Comparison of ENCODE assay signal across 1 cellular context in the genomic region with DNA sequence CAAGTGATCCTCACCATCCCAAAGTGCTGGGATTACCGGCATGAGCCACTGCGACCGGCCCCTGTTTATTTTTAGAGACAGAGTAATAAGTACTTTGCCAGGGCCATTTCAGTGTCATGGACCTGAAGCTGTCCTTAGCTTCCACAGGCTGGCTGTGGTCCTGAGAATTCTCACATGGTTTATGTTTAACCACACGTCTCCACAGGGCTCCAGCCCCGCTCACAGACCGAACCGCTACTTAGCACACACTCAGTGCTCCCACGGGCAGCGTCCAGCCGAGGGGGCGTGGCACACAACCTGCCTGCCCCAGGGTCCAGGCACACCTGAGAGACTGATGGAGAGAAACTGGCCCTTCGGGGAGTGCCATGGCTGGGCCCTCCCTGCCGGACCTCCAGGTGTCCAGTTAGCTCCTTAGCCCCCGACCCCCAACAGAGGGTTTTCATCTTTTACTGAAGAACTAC.
TF ChIP-seq lines count a peak whose summit lies in the region.

No MANE protein-coding gene starts in this region.

TF ChIP-seq in liver, 16 proteins besides CTCF, POLR2A, EP300 and RAD21:
- no peak for TF ChIP-seq HNF4G (IDR thresholded peaks at IDR 0.05)
- TF ChIP-seq, protein P1, sequence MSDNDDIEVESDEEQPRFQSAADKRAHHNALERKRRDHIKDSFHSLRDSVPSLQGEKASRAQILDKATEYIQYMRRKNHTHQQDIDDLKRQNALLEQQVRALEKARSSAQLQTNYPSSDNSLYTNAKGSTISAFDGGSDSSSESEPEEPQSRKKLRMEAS (IDR thresholded peaks at IDR 0.05): no peak
- peak in 1 of 2 donors; percentile 51 for TF ChIP-seq JUND (IDR thresholded peaks at IDR 0.05)
- no peak for TF ChIP-seq ZBTB33 (IDR thresholded peaks at IDR 0.05)
- TF ChIP-seq FOXA1 (IDR thresholded peaks at IDR 0.05): peak; percentile 64
- peak; percentile 67 to 81 for TF ChIP-seq HNF4A (conservative IDR thresholded peaks at IDR 0.05)
- no peak for TF ChIP-seq NR2F2 (IDR thresholded peaks at IDR 0.05)
- TF ChIP-seq SP1 (IDR thresholded peaks at IDR 0.05): peak; percentile 90
- TF ChIP-seq EGR1 (IDR thresholded peaks at IDR 0.05; ENCODE audit: low read depth in 2 of 2): peak in 1 of 2 donors; percentile 47
- TF ChIP-seq, protein P2, sequence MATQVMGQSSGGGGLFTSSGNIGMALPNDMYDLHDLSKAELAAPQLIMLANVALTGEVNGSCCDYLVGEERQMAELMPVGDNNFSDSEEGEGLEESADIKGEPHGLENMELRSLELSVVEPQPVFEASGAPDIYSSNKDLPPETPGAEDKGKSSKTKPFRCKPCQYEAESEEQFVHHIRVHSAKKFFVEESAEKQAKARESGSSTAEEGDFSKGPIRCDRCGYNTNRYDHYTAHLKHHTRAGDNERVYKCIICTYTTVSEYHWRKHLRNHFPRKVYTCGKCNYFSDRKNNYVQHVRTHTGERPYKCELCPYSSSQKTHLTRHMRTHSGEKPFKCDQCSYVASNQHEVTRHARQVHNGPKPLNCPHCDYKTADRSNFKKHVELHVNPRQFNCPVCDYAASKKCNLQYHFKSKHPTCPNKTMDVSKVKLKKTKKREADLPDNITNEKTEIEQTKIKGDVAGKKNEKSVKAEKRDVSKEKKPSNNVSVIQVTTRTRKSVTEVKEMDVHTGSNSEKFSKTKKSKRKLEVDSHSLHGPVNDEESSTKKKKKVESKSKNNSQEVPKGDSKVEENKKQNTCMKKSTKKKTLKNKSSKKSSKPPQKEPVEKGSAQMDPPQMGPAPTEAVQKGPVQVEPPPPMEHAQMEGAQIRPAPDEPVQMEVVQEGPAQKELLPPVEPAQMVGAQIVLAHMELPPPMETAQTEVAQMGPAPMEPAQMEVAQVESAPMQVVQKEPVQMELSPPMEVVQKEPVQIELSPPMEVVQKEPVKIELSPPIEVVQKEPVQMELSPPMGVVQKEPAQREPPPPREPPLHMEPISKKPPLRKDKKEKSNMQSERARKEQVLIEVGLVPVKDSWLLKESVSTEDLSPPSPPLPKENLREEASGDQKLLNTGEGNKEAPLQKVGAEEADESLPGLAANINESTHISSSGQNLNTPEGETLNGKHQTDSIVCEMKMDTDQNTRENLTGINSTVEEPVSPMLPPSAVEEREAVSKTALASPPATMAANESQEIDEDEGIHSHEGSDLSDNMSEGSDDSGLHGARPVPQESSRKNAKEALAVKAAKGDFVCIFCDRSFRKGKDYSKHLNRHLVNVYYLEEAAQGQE (IDR thresholded peaks at IDR 0.05): peak; percentile 34
- peak; percentile 59 for TF ChIP-seq YY1 (IDR thresholded peaks at IDR 0.05)
- peak; percentile 19 for TF ChIP-seq TAF1 (conservative IDR thresholded peaks at IDR 0.05)
- TF ChIP-seq FOXA2 (IDR thresholded peaks at IDR 0.05): peak; percentile 26
- TF ChIP-seq, protein P3, sequence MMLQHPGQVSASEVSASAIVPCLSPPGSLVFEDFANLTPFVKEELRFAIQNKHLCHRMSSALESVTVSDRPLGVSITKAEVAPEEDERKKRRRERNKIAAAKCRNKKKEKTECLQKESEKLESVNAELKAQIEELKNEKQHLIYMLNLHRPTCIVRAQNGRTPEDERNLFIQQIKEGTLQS (IDR thresholded peaks at IDR 0.05): peak; percentile 39
- peak in 1 of 2 donors; percentile 21 for TF ChIP-seq GABPA (IDR thresholded peaks at IDR 0.05 in 1 of 2, conservative IDR thresholded peaks at IDR 0.05 in 1 of 2)
- peak; percentile 96 for TF ChIP-seq RXRA (IDR thresholded peaks at IDR 0.05)
